8 cellular contexts compared by ENCODE assay signal in the genomic region with DNA sequence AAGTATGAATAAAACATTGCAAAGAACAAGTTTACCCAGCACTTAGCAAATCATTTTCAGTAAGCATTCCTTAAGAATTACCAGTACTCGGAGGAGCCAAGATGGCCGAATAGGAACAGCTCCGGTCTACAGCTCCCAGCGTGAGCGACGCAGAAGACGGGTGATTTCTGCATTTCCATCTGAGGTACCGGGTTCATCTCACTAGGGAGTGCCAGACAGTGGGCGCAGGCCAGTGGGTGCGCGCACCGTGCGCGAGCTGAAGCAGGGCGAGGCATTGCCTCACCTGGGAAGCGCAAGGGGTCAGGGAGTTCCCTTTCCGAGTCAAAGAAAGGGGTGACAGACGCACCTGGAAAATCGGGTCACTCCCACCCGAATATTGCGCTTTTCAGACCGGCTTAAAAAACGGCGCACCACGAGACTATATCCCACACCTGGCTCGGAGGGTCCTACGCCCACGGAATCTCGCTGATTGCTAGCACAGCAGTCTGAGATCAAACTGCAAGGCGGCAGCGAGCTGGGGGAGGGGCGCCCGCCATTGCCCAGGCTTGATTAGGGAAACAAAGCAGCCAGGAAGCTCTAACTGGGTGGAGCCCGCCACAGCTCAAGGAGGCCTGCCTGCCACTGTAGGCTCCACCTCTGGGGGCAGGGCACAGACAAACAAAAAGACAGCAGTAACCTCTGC.
DNase-seq lines count a peak whose midpoint lies in the region; TF ChIP-seq lines count a peak whose summit lies in the region.
"Not testable (repeated sequence)": the region's sequence is repeated elsewhere in the genome, so short reads cannot be mapped to it uniquely, and the experiment has no call there.

No MANE protein-coding gene starts in this region.

- not testable (repeated sequence) for H3K27ac Mint-ChIP-seq in mesothelial cell of epicardium
- peak overlapping the region; percentile 21 for H3K27ac Mint-ChIP-seq in type B pancreatic cell

- peaks cover 14% of the 10 kb centered on the region for H4K20me1 ChIP-seq in Loucy (ENCODE audit: insufficient read depth, low read length, poor library complexity, severe bottlenecking)

- H3K4ac ChIP-seq in neuronal stem cell (ENCODE audit: low read length) = not testable (repeated sequence)

- H3K4me2 ChIP-seq in Loucy (ENCODE audit: low read depth, low read length, poor library complexity, severe bottlenecking) = peak overlapping the region; percentile 67
- H3K4me2 ChIP-seq in neuronal stem cell (ENCODE audit: insufficient read depth, low read length, poor library complexity, severe bottlenecking) = not testable (repeated sequence)

- peak overlapping the region; percentile 80 for H3K9ac ChIP-seq in Loucy (ENCODE audit: low read depth, low read length, poor library complexity, severe bottlenecking)
- H3K9ac ChIP-seq in neuronal stem cell (ENCODE audit: low read depth, low read length, poor library complexity) = not testable (repeated sequence)

- H2AK5ac ChIP-seq in neuronal stem cell (ENCODE audit: low read depth, low read length) = not testable (repeated sequence)

- H3K27me3 Mint-ChIP-seq in mesothelial cell of epicardium (ENCODE audit: low read depth); type B pancreatic cell: not testable (repeated sequence)

- not testable (repeated sequence) for H3F3A ChIP-seq in Loucy (ENCODE audit: low read depth)

- H3K4me1 ChIP-seq in Loucy (ENCODE audit: insufficient read depth, low read length, poor library complexity, severe bottlenecking) = peaks cover 39% of the 10 kb centered on the region
- not testable (repeated sequence) for H3K4me1 ChIP-seq in neuronal stem cell (ENCODE audit: control insufficient read depth in 2 of 2, insufficient read depth in 1 of 2, low read depth in 1 of 2, low read length in 2 of 2)

- H3K4me1 Mint-ChIP-seq in mesothelial cell of epicardium; type B pancreatic cell (ENCODE audit: unreplicated experiment): not testable (repeated sequence)

- not testable (repeated sequence) for H2BK5ac ChIP-seq in neuronal stem cell (ENCODE audit: low read length)

- peak overlapping the region; percentile 14; the same call in 1 of the 2 replicates for H3K4me3 ChIP-seq in H7 (ENCODE audit: insufficient read depth, low read depth, low read length)
- H3K4me3 ChIP-seq in Loucy (ENCODE audit: low read length, poor library complexity, severe bottlenecking) = peak overlapping the region; percentile 79
- H3K4me3 ChIP-seq in fibroblast of villous mesenchyme (ENCODE audit: low read depth, low read length) = peak overlapping the region; percentile 33
- H3K4me3 ChIP-seq in neuronal stem cell (ENCODE audit: low read length in 2 of 2) = peak overlapping the region in 1 of 2 donors; percentile 39

- not testable (repeated sequence) for H3K27me3 ChIP-seq in H7 (ENCODE audit: control insufficient read depth, insufficient read depth, low read length); Loucy (ENCODE audit: insufficient read depth, low read length, poor library complexity, severe bottlenecking); neuronal stem cell (ENCODE audit: control insufficient read depth in 3 of 3, insufficient read depth in 3 of 3, low read depth in 1 of 3, low read length in 3 of 3)

- not testable (repeated sequence) for H3K18ac ChIP-seq in neuronal stem cell (ENCODE audit: low read length)

- not testable (repeated sequence) for H2BK12ac ChIP-seq in neuronal stem cell (ENCODE audit: low read length)

- not testable (repeated sequence) for H3K36me3 Mint-ChIP-seq in mesothelial cell of epicardium, type B pancreatic cell

- DNase-seq in H7; fibroblast of villous mesenchyme (ENCODE audit: low read depth); mesothelial cell of epicardium (ENCODE audit: low spot score in 2 of 2, unreplicated experiment in 2 of 2); neuronal stem cell (ENCODE audit: low spot score); type B pancreatic cell (ENCODE audit: extremely low spot score, unreplicated experiment): not testable (repeated sequence)
- peak; percentile 31 for DNase-seq in SW480 (ENCODE audit: low spot score)

- H3K9me3 Mint-ChIP-seq in mesothelial cell of epicardium, type B pancreatic cell: not testable (repeated sequence)

- peak overlapping the region; percentile 71 for H3K27ac ChIP-seq in 22Rv1
- H3K27ac ChIP-seq in neuronal stem cell (replicated peaks; ENCODE audit: low read length) = not testable (repeated sequence)

- H2BK120ac ChIP-seq in neuronal stem cell (ENCODE audit: low read depth, low read length) = not testable (repeated sequence)

- not testable (repeated sequence) for H2BK15ac ChIP-seq in neuronal stem cell (ENCODE audit: low read length)

- H4K8ac ChIP-seq in neuronal stem cell (ENCODE audit: low read depth, low read length) = not testable (repeated sequence)

- H3K36me3 ChIP-seq in H7 (replicated peaks; ENCODE audit: control insufficient read depth, insufficient read depth, low read length); Loucy (ENCODE audit: insufficient read depth, low read length); neuronal stem cell (replicated peaks in 1 of 2; ENCODE audit: control insufficient read depth in 2 of 2, insufficient read depth in 2 of 2, low read length in 2 of 2): not testable (repeated sequence)

- peaks cover 47% of the 10 kb centered on the region for H3K79me2 ChIP-seq in Loucy (ENCODE audit: insufficient read depth, low read length)

- not testable (repeated sequence) for H3K79me1 ChIP-seq in neuronal stem cell (ENCODE audit: low read depth, low read length)

- H4K91ac ChIP-seq in neuronal stem cell (ENCODE audit: low read depth, low read length, poor library complexity) = not testable (repeated sequence)

- peak overlapping the region; percentile 4; the same call in 1 of the 2 replicates for H2AFZ ChIP-seq in Loucy (ENCODE audit: low read length)
- peak overlapping the region; percentile 53 for H2AFZ ChIP-seq in neuronal stem cell (ENCODE audit: low read length)

- not testable (repeated sequence) for H3K14ac ChIP-seq in neuronal stem cell (ENCODE audit: low read length)

- H3K9me3 ChIP-seq in Loucy (ENCODE audit: insufficient read depth, low read depth, low read length); neuronal stem cell (replicated peaks in 1 of 2; ENCODE audit: control insufficient read depth in 2 of 2, insufficient read depth in 1 of 2, low read depth in 1 of 2, low read length in 2 of 2): not testable (repeated sequence)

- not testable (repeated sequence) for H3K9me2 ChIP-seq in Loucy (replicated peaks; ENCODE audit: low read depth, low read length)

- H3K4me3 Mint-ChIP-seq in mesothelial cell of epicardium (peak overlapping the region; percentile 46), type B pancreatic cell (peak overlapping the region; percentile 65)

- not testable (repeated sequence) for H3K23ac ChIP-seq in neuronal stem cell (ENCODE audit: low read depth, low read length, poor library complexity)

- WGBS in neuronal stem cell (ENCODE audit: extremely low coverage in 2 of 2, insufficient read length in 2 of 2, insufficient replicate concordance in 1 of 2), 2 donors = no CpG with 5 or more reads among the region's 34 CpGs

- TF ChIP-seq CTCF in 22Rv1 (IDR thresholded peaks at IDR 0.05); Loucy (conservative IDR thresholded peaks at IDR 0.05; ENCODE audit: low read length); fibroblast of villous mesenchyme (IDR thresholded peaks at IDR 0.05; ENCODE audit: insufficient read depth, low read depth, low read length); mesothelial cell of epicardium (IDR thresholded peaks at IDR 0.05; ENCODE audit: unreplicated experiment); type B pancreatic cell (conservative IDR thresholded peaks at IDR 0.05): not testable (repeated sequence)
